In genomic region chr2:38959938-38960608, GRCh38 we compare ENCODE assay signal across 9 cellular contexts.
A peak's percentile ranks its signal among the peaks of the same experiment; 100 is the strongest.
DNase-seq lines count a peak whose midpoint lies in the region; ATAC-seq, FAIRE-seq and TF ChIP-seq lines count a peak whose summit lies in the region.
"Had no signal": no experiment of that assay in that cellular context is flagged by ENCODE, and none has a peak within 500 bp of the region (broad histone marks: within the 10 kb centered on the region; RNA-seq: fewer than 3 reads in every experiment).

No MANE protein-coding gene starts in this region.

- H3K9ac ChIP-seq in endothelial cell of umbilical vein (replicated peaks; ENCODE audit: extremely low read depth, insufficient read depth, low read length), result peak overlapping the region; percentile 30
- H3K9ac ChIP-seq: KMS-11 had no signal

- no peaks in the 10 kb centered on the region for H3K36me3 Mint-ChIP-seq in osteocyte (ENCODE audit: unreplicated experiment)

- no peaks in the 10 kb centered on the region for H3K79me2 ChIP-seq in endothelial cell of umbilical vein (ENCODE audit: control insufficient read depth, insufficient read depth, low read length)

- H3K4me1 Mint-ChIP-seq in osteocyte (ENCODE audit: unreplicated experiment), result no peaks in the 10 kb centered on the region

- TF ChIP-seq CTCF in endothelial cell of umbilical vein (IDR thresholded peaks at IDR 0.05; ENCODE audit: extremely low read depth in 1 of 2, insufficient read depth in 1 of 2, low read depth in 1 of 2, low read length in 2 of 2) (no peak), osteocyte (IDR thresholded peaks at IDR 0.05) (no peak)

- H3K4me3 Mint-ChIP-seq in osteocyte (ENCODE audit: unreplicated experiment), result no peak overlapping the region

- no peak overlapping the region for H3K27ac Mint-ChIP-seq in osteocyte (ENCODE audit: unreplicated experiment)

- peak overlapping the region in 2 of 3 experiments; percentile 24 to 34 for H3K4me3 ChIP-seq in endothelial cell of umbilical vein (replicated peaks in 1 of 3; ENCODE audit: insufficient read depth in 1 of 3, low read depth in 1 of 3, low read length in 3 of 3)

- peaks cover 4% of the 10 kb centered on the region for H3K4me1 ChIP-seq in endothelial cell of umbilical vein (ENCODE audit: control insufficient read depth, extremely low read depth, insufficient read depth, low read length)

- H3K9me3 ChIP-seq in endothelial cell of umbilical vein (replicated peaks; ENCODE audit: control insufficient read depth, insufficient read depth, low read length), result no peaks in the 10 kb centered on the region

- no TSS peak for BruUV-seq in endothelial cell of umbilical vein (replicated peaks; lab: Mats Ljungman, UMichigan)

- no peak overlapping the region for H3K27ac ChIP-seq in endothelial cell of umbilical vein (ENCODE audit: insufficient read depth, low read depth, low read length)
- H3K27ac ChIP-seq: KMS-11 had no signal

- CTCF ChIA-PET in endothelial cell of umbilical vein (lab: Charles Lee), result interaction anchor here (0.9 to 3.5 kb wide), 5 partner anchors 11 to 269 kb away, joined by 4 to 38 read pairs (median 6); no protein-coding TSS in a partner anchor

- intact Hi-C loops in endothelial cell of umbilical vein (cut with micrococcal nuclease), result loop anchor here (1.0 to 5.0 kb wide), 4 partner anchors 13 to 817 kb away; partner anchors contain the start of genes SOS1 and THUMPD2

- peak; percentile 48 for DNase-seq in GM04504 (ENCODE audit: low read depth)
- peak; percentile 12 for DNase-seq in activated CD8-positive, alpha-beta memory T cell treated with anti-CD3 and anti-CD28 coated beads, Interleukin-2, amount 50 U/mL, for 1 hour (ENCODE audit: extremely low read depth)
- peak; percentile 89 for DNase-seq in endothelial cell of umbilical vein (ENCODE audit: low read depth, low spot score)
- peak; percentile 52 for DNase-seq in midbrain (lab: John Stamatoyannopoulos, UW)
- peak; percentile 31 for DNase-seq in stimulated activated CD8-positive, alpha-beta memory T cell treated with anti-CD3 and anti-CD28 coated beads, Interleukin-15, amount 100 ng/mL, for 24 hours (ENCODE audit: low read depth)
- DNase-seq in osteocyte (ENCODE audit: extremely low spot score, unreplicated experiment), result no peak

- H3K36me3 ChIP-seq in endothelial cell of umbilical vein (ENCODE audit: control insufficient read depth in 2 of 2, extremely low read depth in 1 of 2, insufficient read depth in 2 of 2, low read length in 2 of 2), result no peaks in the 10 kb centered on the region

- POLR2A ChIA-PET in endothelial cell of umbilical vein (lab: Charles Lee), result interaction anchor here (1.7 kb wide), 1 partner anchor 12 kb away, joined by 6 read pairs; no protein-coding TSS in a partner anchor

- H2AFZ ChIP-seq in endothelial cell of umbilical vein (ENCODE audit: low read depth, low read length), result peak overlapping the region; percentile 95

- H3K9me1 ChIP-seq in endothelial cell of umbilical vein (replicated peaks; ENCODE audit: control insufficient read depth, extremely low read depth, insufficient read depth, low read length), result no peaks in the 10 kb centered on the region

- H3K9me3 Mint-ChIP-seq in osteocyte (ENCODE audit: unreplicated experiment), result no peaks in the 10 kb centered on the region

- peaks cover 4 to 9% of the 10 kb centered on the region in 2 experiments for H3K27me3 ChIP-seq in endothelial cell of umbilical vein (ENCODE audit: control insufficient read depth in 2 of 2, insufficient read depth in 2 of 2, low read length in 2 of 2)

- H3K4me2 ChIP-seq in endothelial cell of umbilical vein (ENCODE audit: insufficient read depth, low read length), result peak overlapping the region; percentile 47
- H3K4me2 ChIP-seq: KMS-11 had no signal

- no peaks in the 10 kb centered on the region for H4K20me1 ChIP-seq in endothelial cell of umbilical vein (replicated peaks; ENCODE audit: control insufficient read depth, extremely low read depth, insufficient read depth, low read length)

- dilution Hi-C loops in endothelial cell of umbilical vein (cut with MboI; ENCODE audit: extremely low pct_ligation_motif_present, low sequenced_read_pairs), result no loop called here

- H3K27me3 Mint-ChIP-seq in osteocyte (ENCODE audit: unreplicated experiment), result no peaks in the 10 kb centered on the region

- peak; percentile 69 for FAIRE-seq in endothelial cell of umbilical vein (lab: Jason Lieb, UNC)

- TF ChIP-seq POLR2A in endothelial cell of umbilical vein (IDR thresholded peaks at IDR 0.05; ENCODE audit: low read depth, low read length), result no peak

- peak; percentile 53 for ATAC-seq in HG02981 (IDR thresholded peaks at IDR 0.05; ENCODE audit: unreplicated experiment)
- ATAC-seq in GM21447 (IDR thresholded peaks at IDR 0.05; ENCODE audit: unreplicated experiment), result no peak

TF ChIP-seq in endothelial cell of umbilical vein, 7 proteins besides CTCF, POLR2A, EP300 and RAD21:
- TF ChIP-seq MAX (IDR thresholded peaks at IDR 0.05; ENCODE audit: insufficient read depth, insufficient read length) (peak; percentile 95), EZH2 (IDR thresholded peaks at IDR 0.05; ENCODE audit: borderline replicate concordance, low read depth, low read length, severe bottlenecking) (no peak), POLR2AphosphoS5 (IDR thresholded peaks at IDR 0.05; ENCODE audit: insufficient read depth, low read depth, low read length) (peak; percentile 74), GATA2 (IDR thresholded peaks at IDR 0.05; ENCODE audit: insufficient read depth, insufficient read length, low read depth, low read length) (no peak), JUN (IDR thresholded peaks at IDR 0.05; ENCODE audit: borderline replicate concordance, insufficient read depth, insufficient read length, low read depth) (no peak)
